Comparison of ENCODE assay signal across 1 cellular context in genomic region chr2:169073972-169074751, GRCh38.
TF ChIP-seq lines count a peak whose summit lies in the region.

No MANE protein-coding gene starts in this region.

TF ChIP-seq in GM12878, 131 proteins besides CTCF, POLR2A, EP300 and RAD21:
- TF ChIP-seq ATF2 (IDR thresholded peaks at IDR 0.05; ENCODE audit: low read length) (0 out of 2 replicates have a peak, but pooled peaks have one; percentile 39), JUNB (IDR thresholded peaks at IDR 0.05) (peak; percentile 27; the same call in 1 of the 2 replicates), CHD2 (IDR thresholded peaks at IDR 0.05; ENCODE audit: borderline replicate concordance, low read depth, low read length) (no peak)
